15 cellular contexts compared by ENCODE assay signal in the genomic region with DNA sequence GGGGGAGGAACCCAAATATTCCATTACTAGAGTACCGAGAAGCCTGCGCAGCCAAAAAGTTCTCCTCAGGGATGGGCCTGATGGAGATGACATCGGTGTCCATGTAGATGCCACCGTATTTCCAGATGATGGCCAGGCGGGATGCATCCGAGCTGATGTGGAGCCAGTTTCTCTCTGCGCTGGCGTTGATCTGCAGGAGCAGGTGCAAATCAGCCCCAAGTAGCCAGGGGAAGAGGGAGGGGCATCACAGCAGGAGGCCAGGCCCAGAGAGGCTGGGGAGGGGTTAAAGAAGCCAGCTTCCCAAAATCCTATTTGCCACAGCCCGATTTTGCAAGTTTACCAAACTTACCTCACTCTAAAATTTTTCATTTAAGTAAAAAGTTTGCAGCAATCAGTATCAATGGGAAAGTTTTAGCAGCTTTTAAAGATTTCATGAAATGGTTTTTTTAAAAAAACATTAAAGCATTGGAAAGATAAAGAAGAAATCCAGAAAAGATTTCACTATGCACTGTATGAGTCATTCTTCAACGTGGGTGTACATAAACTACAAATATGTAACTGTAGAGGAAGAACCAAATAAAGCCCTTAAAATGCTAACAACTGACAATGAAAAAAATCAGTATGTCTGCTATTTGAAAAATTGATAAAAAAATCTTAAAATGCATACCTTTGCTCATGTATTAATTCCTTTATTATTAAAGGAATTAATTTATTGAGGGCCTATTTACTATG. TPM values are rescaled to one million over a fixed set of nuclear protein-coding genes. Genes with fewer than 3 reads are reported as not detected.
DNase-seq lines count a peak whose midpoint lies in the region; ATAC-seq and TF ChIP-seq lines count a peak whose summit lies in the region.
"Had no signal": no experiment of that assay in that cellular context is flagged by ENCODE, and none has a peak within 500 bp of the region (broad histone marks: within the 10 kb centered on the region; RNA-seq: fewer than 3 reads in every experiment).

No MANE protein-coding gene starts in this region.

- H3K4me1 ChIP-seq in mammary epithelial cell (ENCODE audit: insufficient read depth, low read length) (peaks cover 15% of the 10 kb centered on the region), breast epithelium (no peaks in the 10 kb centered on the region), adrenal gland (replicated peaks in 1 of 2) (peaks cover 0 to 11% of the 10 kb centered on the region in 2 donors), left lung (peaks cover 0 to 16% of the 10 kb centered on the region in 2 donors), uterus (peaks cover 0 to 9% of the 10 kb centered on the region in 2 donors)

- in situ Hi-C loops in mammary epithelial cell (cut with MboI; ENCODE audit: low sequenced_read_pairs in 2 of 2) = no loop called here

- no peak overlapping the region for H3K4me3 ChIP-seq in mammary epithelial cell (replicated peaks in 1 of 3; ENCODE audit: insufficient read depth in 1 of 3, low read depth in 2 of 3, low read length in 3 of 3)
- H3K4me3 ChIP-seq in breast epithelium = no peak overlapping the region
- H3K4me3 ChIP-seq in adrenal gland = no peak overlapping the region
- no peak overlapping the region for H3K4me3 ChIP-seq in left lung
- no peak overlapping the region for H3K4me3 ChIP-seq in uterus
- H3K4me3 ChIP-seq: transverse colon had no signal

- H3K36me3 ChIP-seq in mammary epithelial cell (ENCODE audit: insufficient read depth, low read length) = no peaks in the 10 kb centered on the region
- H3K36me3 ChIP-seq in breast epithelium = no peaks in the 10 kb centered on the region
- no peaks in the 10 kb centered on the region for H3K36me3 ChIP-seq in adrenal gland (replicated peaks in 1 of 2)
- H3K36me3 ChIP-seq in left lung = no peaks in the 10 kb centered on the region
- no peaks in the 10 kb centered on the region for H3K36me3 ChIP-seq in uterus
- H3K36me3 ChIP-seq: transverse colon, WERI-Rb-1 had no signal

- H3K9me3 ChIP-seq in mammary epithelial cell (replicated peaks; ENCODE audit: insufficient read depth, low read length) = no peaks in the 10 kb centered on the region
- H3K9me3 ChIP-seq in breast epithelium = no peaks in the 10 kb centered on the region
- H3K9me3 ChIP-seq in adrenal gland (replicated peaks in 1 of 3) = no peaks in the 10 kb centered on the region
- H3K9me3 ChIP-seq in left lung = no peaks in the 10 kb centered on the region
- H3K9me3 ChIP-seq in uterus = no peaks in the 10 kb centered on the region
- H3K9me3 ChIP-seq: transverse colon had no signal

- CTCF ChIA-PET in mammary epithelial cell (lab: Charles Lee; ENCODE audit: low non-redundant PET) = no interaction called here

- TF ChIP-seq POLR2A in breast epithelium (IDR thresholded peaks at IDR 0.05) = no peak
- no peak for TF ChIP-seq POLR2A in adrenal gland (IDR thresholded peaks at IDR 0.05)
- TF ChIP-seq POLR2A in uterus (IDR thresholded peaks at IDR 0.05) = no peak

- TF ChIP-seq CTCF in mammary epithelial cell (conservative IDR thresholded peaks at IDR 0.05 in 1 of 2, IDR thresholded peaks at IDR 0.05 in 1 of 2; ENCODE audit: extremely low read depth in 1 of 2, insufficient read depth in 1 of 2, low read depth in 1 of 2, low read length in 2 of 2) (no peak), breast epithelium (IDR thresholded peaks at IDR 0.05) (no peak), adrenal gland (IDR thresholded peaks at IDR 0.05) (no peak), left lung (IDR thresholded peaks at IDR 0.05) (no peak), uterus (IDR thresholded peaks at IDR 0.05) (no peak)

- dilution Hi-C loops in mammary epithelial cell (cut with HindIII; ENCODE audit: low sequenced_read_pairs) = loop anchor here (10.0 kb wide), 1 partner anchor 130 kb away; no protein-coding TSS in a partner anchor

- H3K27me3 ChIP-seq in mammary epithelial cell (ENCODE audit: insufficient read depth, low read length) (no peaks in the 10 kb centered on the region), breast epithelium (no peaks in the 10 kb centered on the region), adrenal gland (no peaks in the 10 kb centered on the region), left lung (no peaks in the 10 kb centered on the region), uterus (no peaks in the 10 kb centered on the region)
- H3K27me3 ChIP-seq: transverse colon had no signal

- H3K9ac ChIP-seq in mammary epithelial cell (ENCODE audit: insufficient read depth, low read length) = no peak overlapping the region

- ATAC-seq in left lung = peak; percentile 63
- no peak for ATAC-seq in GM21786 (IDR thresholded peaks at IDR 0.05; ENCODE audit: unreplicated experiment)
- ATAC-seq in GM21447 (IDR thresholded peaks at IDR 0.05; ENCODE audit: unreplicated experiment) = no peak

- BruUV-seq in mammary epithelial cell (replicated peaks; lab: Mats Ljungman, UMichigan) = no TSS peak

- H3K27ac ChIP-seq in mammary epithelial cell (ENCODE audit: insufficient read depth, low read depth, low read length) (no peak overlapping the region), breast epithelium (no peak overlapping the region), adrenal gland (peak overlapping the region in 3 of 5 donors; percentile 15 to 84 (median 43)), left lung (peak overlapping the region; percentile 57 to 70), uterus (peak overlapping the region; percentile 45 to 49)
- H3K27ac ChIP-seq: WERI-Rb-1 had no signal

- no peaks in the 10 kb centered on the region for H4K20me1 ChIP-seq in mammary epithelial cell (ENCODE audit: insufficient read depth, low read length)

- intact Hi-C loops in mammary epithelial cell (cut with micrococcal nuclease) (no loop called here), breast epithelium (cut with DNase I; ENCODE audit: low total_unique reads) (no loop called here), adrenal gland (cut with DNase I) (no loop called here), left lung (cut with DNase I) (no loop called here), uterus (cut with DNase I; ENCODE audit: low total_unique reads) (no loop called here)

- H3K79me2 ChIP-seq in mammary epithelial cell (ENCODE audit: insufficient read depth, low read length) = no peaks in the 10 kb centered on the region

- 83% methylated on average over 10 of the region's 10 CpGs for WGBS in mammary epithelial cell (ENCODE audit: low coverage, missing lambda C conversion rate)
- 75 to 80% (median 77%) methylated on average over 8 to 10 of the region's 10 CpGs for WGBS in adrenal gland, 4 donors

- no peak overlapping the region for H2AFZ ChIP-seq in mammary epithelial cell (ENCODE audit: low read depth, low read length)

- DNase-seq in mammary epithelial cell (peak; percentile 16), breast epithelium (ENCODE audit: low spot score in 2 of 2) (no peak), adrenal gland (no peak), left lung (no peak), uterus (no peak), dermis blood vessel endothelial cell (no peak)
- DNase-seq: DMS79, NCI-H510A, transverse colon, WERI-Rb-1 had no signal

- H3K4me2 ChIP-seq in mammary epithelial cell (ENCODE audit: insufficient read depth, low read depth, low read length) = peak overlapping the region; percentile 46

RNA-seq across cellular contexts. Expression of gene A4GNT, which starts 7.3 kb away (rescaled TPM):
- total RNA-seq in mammary epithelial cell (not detected), breast epithelium (not detected), adrenal gland (not detected), left lung (not detected), uterus (not detected), dermis blood vessel endothelial cell (not detected in 2 replicates)
- polyA plus RNA-seq in mammary epithelial cell (not detected), adrenal gland (not detected)
- not detected for polyA minus RNA-seq in mammary epithelial cell
- total RNA-seq: endothelial cell of umbilical vein, SK-MEL-5, skeletal muscle tissue, transverse colon had no signal
- polyA plus RNA-seq: endothelial cell of umbilical vein had no signal

RNA-seq across cellular contexts. Expression of gene DZIP1L, which starts 9.4 kb away (rescaled TPM):
- total RNA-seq in mammary epithelial cell = 10 to 100 TPM; 13.7 to 16.0 TPM
- 3.4 TPM for polyA plus RNA-seq in mammary epithelial cell
- polyA minus RNA-seq in mammary epithelial cell = not detected
- 10 to 100 TPM; 24.5 to 34.4 (median 25.3) TPM for total RNA-seq in breast epithelium
- 10 to 100 TPM in 1 of 8 donors, 1 to 10 TPM in 7; 1.6 to 13.7 (median 4.7) TPM for total RNA-seq in adrenal gland
- polyA plus RNA-seq in adrenal gland = 1 to 10 TPM; 1.2 to 7.3 (median 5.5) TPM
- 10 to 100 TPM; 14.0 to 16.6 TPM for total RNA-seq in left lung
- 10 to 100 TPM in 3 of 4 donors, 1 to 10 TPM in 1; 3.8 to 58.5 (median 32.7) TPM for total RNA-seq in uterus
- total RNA-seq in dermis blood vessel endothelial cell = 2.4 and 4.6 TPM in 2 replicates

RNA-seq across cellular contexts. Expression of gene DBR1, which starts 49.9 kb away (rescaled TPM):
- total RNA-seq in mammary epithelial cell (10 to 100 TPM; 12.5 to 16.7 TPM), breast epithelium (10 to 100 TPM in 2 of 3 donors, 1 to 10 TPM in 1; 9.9 to 20.5 (median 13.1) TPM), adrenal gland (10 to 100 TPM in 6 of 8 donors, 1 to 10 TPM in 2; 9.0 to 18.8 (median 12.0) TPM), left lung (10 to 100 TPM; 16.7 to 17.7 TPM), uterus (10 to 100 TPM; 12.4 to 41.8 (median 25.3) TPM), dermis blood vessel endothelial cell (16.0 and 18.5 TPM in 2 replicates)
- polyA plus RNA-seq in mammary epithelial cell (11.2 TPM), adrenal gland (10 to 100 TPM in 1 of 3 donors, 1 to 10 TPM in 2; 5.6 to 14.5 (median 5.7) TPM)
- polyA minus RNA-seq in mammary epithelial cell = 6.6 TPM

Comparison
In these comparisons a context has a peak if more than half of its experiments do, and no peak if none do; other contexts are left out.
1. H3K27ac ChIP-seq: peak in adrenal gland (3 of 5), left lung (2 of 2) and uterus (2 of 2); none in mammary epithelial cell (single experiment) and breast epithelium (0 of 2).